Comparison of ENCODE assay signal across 10 cellular contexts in genomic region chr3:13879102-13879945, GRCh38. TPM values are rescaled to one million over a fixed set of nuclear protein-coding genes. Genes with fewer than 3 reads are reported as not detected.
DNase-seq lines count a peak whose midpoint lies in the region; ATAC-seq, FAIRE-seq and TF ChIP-seq lines count a peak whose summit lies in the region.
"Had no signal": no experiment of that assay in that cellular context is flagged by ENCODE, and none has a peak within 500 bp of the region (broad histone marks: within the 10 kb centered on the region; RNA-seq: fewer than 3 reads in every experiment).

No MANE protein-coding gene starts in this region.

- H3K36me3 Mint-ChIP-seq in MCF 10A (ENCODE audit: insufficient read depth, unreplicated experiment) (no peaks in the 10 kb centered on the region), type B pancreatic cell (no peaks in the 10 kb centered on the region)

- H3K4me1 Mint-ChIP-seq in MCF 10A (ENCODE audit: insufficient read depth, unreplicated experiment), result no peaks in the 10 kb centered on the region
- H3K4me1 Mint-ChIP-seq in type B pancreatic cell (ENCODE audit: unreplicated experiment), result no peaks in the 10 kb centered on the region

- H3K27ac Mint-ChIP-seq in MCF 10A (ENCODE audit: low read depth, unreplicated experiment), result no peak overlapping the region
- no peak overlapping the region for H3K27ac Mint-ChIP-seq in type B pancreatic cell

- 1% methylated on average over 64 of the region's 64 CpGs for WGBS in lung, 2 donors

- H3K4me1 ChIP-seq in lung (ENCODE audit: control insufficient read depth in 2 of 2, insufficient read depth in 2 of 2, low read length in 2 of 2), result peaks cover 0 to 8% of the 10 kb centered on the region in 2 donors

- DNase-seq in activated CD8-positive, alpha-beta memory T cell treated with anti-CD3 and anti-CD28 coated beads for 24 hours, result peak; percentile 70
- no peak for DNase-seq in activated CD8-positive, alpha-beta memory T cell treated with anti-CD3 and anti-CD28 coated beads, Interleukin-2, amount 50 U/mL, for 4 hours
- DNase-seq in MCF 10A (ENCODE audit: unreplicated experiment) (peak; percentile 22), lung (ENCODE audit: low spot score) (no peak), type B pancreatic cell (ENCODE audit: extremely low spot score, unreplicated experiment) (no peak), GM12892 (ENCODE audit: insufficient read length) (no peak), GM10248 (ENCODE audit: extremely low spot score) (no peak)

- FAIRE-seq in GM12892 (lab: Jason Lieb, UNC), result no peak
- FAIRE-seq: endometrium had no signal

- no TSS peak for BruUV-seq in MCF 10A (replicated peaks; lab: Mats Ljungman, UMichigan)

- POLR2A ChIA-PET in MCF 10A (lab: Yijun Ruan, JAX), result interaction anchor here (1.0 to 1.2 kb wide), 2 partner anchors 8 to 45 kb away, joined by 3 read pairs; no protein-coding TSS in a partner anchor
- POLR2A ChIA-PET in GM10248 (lab: Yijun Ruan, JAX), result no interaction called here

- ATAC-seq in lung (ENCODE audit: insufficient read depth, low FRiP score) (peak; percentile 17), HG03159 (IDR thresholded peaks at IDR 0.05; ENCODE audit: unreplicated experiment) (no peak)

- no peak for TF ChIP-seq POLR2A in GM12892 (IDR thresholded peaks at IDR 0.05; ENCODE audit: low read depth, low read length)

- H3K27me3 Mint-ChIP-seq in MCF 10A (ENCODE audit: insufficient read depth, unreplicated experiment) (peaks cover 23% of the 10 kb centered on the region), type B pancreatic cell (peaks cover 90% of the 10 kb centered on the region)

- CTCF ChIA-PET in MCF 10A (lab: Yijun Ruan, JAX), result interaction anchor here (0.6 to 14.2 kb wide), 5 partner anchors 36 to 685 kb away, joined by 3 to 597 read pairs (median 3); no protein-coding TSS in a partner anchor
- CTCF ChIA-PET in GM10248 (lab: Yijun Ruan, JAX), result interaction anchor here (6.3 kb wide), 1 partner anchor 222 kb away, joined by 41 read pairs; no protein-coding TSS in a partner anchor

- H3K36me3 ChIP-seq in lung (ENCODE audit: control insufficient read depth in 2 of 2, insufficient read depth in 2 of 2, low read length in 2 of 2), result no peaks in the 10 kb centered on the region

- peaks cover 0 to 6% of the 10 kb centered on the region in 2 donors for H3K9me3 ChIP-seq in lung (ENCODE audit: control insufficient read depth in 2 of 2, insufficient read depth in 1 of 2, low read length in 1 of 2)

- peak overlapping the region; percentile 66 for H3K4me3 Mint-ChIP-seq in MCF 10A (ENCODE audit: unreplicated experiment)
- H3K4me3 Mint-ChIP-seq in type B pancreatic cell, result peak overlapping the region; percentile 89

- no peak overlapping the region for H3K27ac ChIP-seq in lung (ENCODE audit: low read depth in 1 of 2, low read length in 1 of 2)
- H3K27ac ChIP-seq: SK-N-MC had no signal

- no peaks in the 10 kb centered on the region for H3K9me3 Mint-ChIP-seq in MCF 10A (ENCODE audit: unreplicated experiment)
- H3K9me3 Mint-ChIP-seq in type B pancreatic cell, result no peaks in the 10 kb centered on the region

- H3K4me3 ChIP-seq in lung, result peak overlapping the region; percentile 21
- H3K4me3 ChIP-seq: SK-N-MC had no signal

- peaks cover 13% of the 10 kb centered on the region for H3K27me3 ChIP-seq in lung (ENCODE audit: control insufficient read depth, insufficient read depth)

- intact Hi-C loops in MCF 10A (cut with micrococcal nuclease), result no loop called here

- no peak for TF ChIP-seq CTCF in MCF 10A (IDR thresholded peaks at IDR 0.05; ENCODE audit: unreplicated experiment)
- no peak for TF ChIP-seq CTCF in lung (IDR thresholded peaks at IDR 0.05; ENCODE audit: control extremely low read depth, extremely low read depth)
- no peak for TF ChIP-seq CTCF in type B pancreatic cell (conservative IDR thresholded peaks at IDR 0.05)
- no peak for TF ChIP-seq CTCF in GM10248 (IDR thresholded peaks at IDR 0.05; ENCODE audit: control extremely low read depth, extremely low read depth, low read depth, missing control alignments)

RNA-seq across cellular contexts. Expression of gene WNT7A, which starts 0.5 kb away (rescaled TPM):
- 0.47 and 0.61 TPM in 2 replicates for total RNA-seq in MCF 10A (2022)
- total RNA-seq in lung, result 1 to 10 TPM; 2.0 to 4.8 TPM
- polyA plus RNA-seq in lung, result 1 to 10 TPM; 1.7 to 2.0 TPM
- 3.4 and 15.1 TPM in 2 replicates for total RNA-seq in type B pancreatic cell (ENCODE audit: low replicate concordance)
- not detected for polyA plus RNA-seq in GM12892 (2012; ENCODE audit: missing spikeins)

Comparison
In these comparisons a context has a peak if more than half of its experiments do, and no peak if none do; other contexts are left out.
1. DNase-seq: peak in activated CD8-positive, alpha-beta memory T cell treated with anti-CD3 and anti-CD28 coated beads for 24 hours (single experiment) and MCF 10A (single experiment); none in activated CD8-positive, alpha-beta memory T cell treated with anti-CD3 and anti-CD28 coated beads, Interleukin-2, amount 50 U/mL, for 4 hours (single experiment), lung (single experiment), type B pancreatic cell (single experiment), GM12892 (single experiment) and GM10248 (single experiment).